1 cellular context compared by ENCODE assay signal in genomic region chr13:110326263-110326904, GRCh38.
TF ChIP-seq lines count a peak whose summit lies in the region.

No MANE protein-coding gene starts in this region.

TF ChIP-seq in HCT116, 20 proteins besides CTCF, POLR2A, EP300 and RAD21 (continued from another document):
- TF ChIP-seq, protein P1, sequence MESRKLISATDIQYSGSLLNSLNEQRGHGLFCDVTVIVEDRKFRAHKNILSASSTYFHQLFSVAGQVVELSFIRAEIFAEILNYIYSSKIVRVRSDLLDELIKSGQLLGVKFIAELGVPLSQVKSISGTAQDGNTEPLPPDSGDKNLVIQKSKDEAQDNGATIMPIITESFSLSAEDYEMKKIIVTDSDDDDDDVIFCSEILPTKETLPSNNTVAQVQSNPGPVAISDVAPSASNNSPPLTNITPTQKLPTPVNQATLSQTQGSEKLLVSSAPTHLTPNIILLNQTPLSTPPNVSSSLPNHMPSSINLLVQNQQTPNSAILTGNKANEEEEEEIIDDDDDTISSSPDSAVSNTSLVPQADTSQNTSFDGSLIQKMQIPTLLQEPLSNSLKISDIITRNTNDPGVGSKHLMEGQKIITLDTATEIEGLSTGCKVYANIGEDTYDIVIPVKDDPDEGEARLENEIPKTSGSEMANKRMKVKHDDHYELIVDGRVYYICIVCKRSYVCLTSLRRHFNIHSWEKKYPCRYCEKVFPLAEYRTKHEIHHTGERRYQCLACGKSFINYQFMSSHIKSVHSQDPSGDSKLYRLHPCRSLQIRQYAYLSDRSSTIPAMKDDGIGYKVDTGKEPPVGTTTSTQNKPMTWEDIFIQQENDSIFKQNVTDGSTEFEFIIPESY (IDR thresholded peaks at IDR 0.05; ENCODE audit: extremely low read depth, insufficient replicate concordance, low read length), result no peak
- no peak for TF ChIP-seq POLR2AphosphoS5 (IDR thresholded peaks at IDR 0.05; ENCODE audit: low read depth, low read length)
- TF ChIP-seq FOSL1 (IDR thresholded peaks at IDR 0.05; ENCODE audit: low read depth), result no peak
- no peak for TF ChIP-seq TCF7L2 (IDR thresholded peaks at IDR 0.05; ENCODE audit: borderline replicate concordance, extremely low read depth, insufficient read depth, insufficient read length)
- TF ChIP-seq, protein P2, sequence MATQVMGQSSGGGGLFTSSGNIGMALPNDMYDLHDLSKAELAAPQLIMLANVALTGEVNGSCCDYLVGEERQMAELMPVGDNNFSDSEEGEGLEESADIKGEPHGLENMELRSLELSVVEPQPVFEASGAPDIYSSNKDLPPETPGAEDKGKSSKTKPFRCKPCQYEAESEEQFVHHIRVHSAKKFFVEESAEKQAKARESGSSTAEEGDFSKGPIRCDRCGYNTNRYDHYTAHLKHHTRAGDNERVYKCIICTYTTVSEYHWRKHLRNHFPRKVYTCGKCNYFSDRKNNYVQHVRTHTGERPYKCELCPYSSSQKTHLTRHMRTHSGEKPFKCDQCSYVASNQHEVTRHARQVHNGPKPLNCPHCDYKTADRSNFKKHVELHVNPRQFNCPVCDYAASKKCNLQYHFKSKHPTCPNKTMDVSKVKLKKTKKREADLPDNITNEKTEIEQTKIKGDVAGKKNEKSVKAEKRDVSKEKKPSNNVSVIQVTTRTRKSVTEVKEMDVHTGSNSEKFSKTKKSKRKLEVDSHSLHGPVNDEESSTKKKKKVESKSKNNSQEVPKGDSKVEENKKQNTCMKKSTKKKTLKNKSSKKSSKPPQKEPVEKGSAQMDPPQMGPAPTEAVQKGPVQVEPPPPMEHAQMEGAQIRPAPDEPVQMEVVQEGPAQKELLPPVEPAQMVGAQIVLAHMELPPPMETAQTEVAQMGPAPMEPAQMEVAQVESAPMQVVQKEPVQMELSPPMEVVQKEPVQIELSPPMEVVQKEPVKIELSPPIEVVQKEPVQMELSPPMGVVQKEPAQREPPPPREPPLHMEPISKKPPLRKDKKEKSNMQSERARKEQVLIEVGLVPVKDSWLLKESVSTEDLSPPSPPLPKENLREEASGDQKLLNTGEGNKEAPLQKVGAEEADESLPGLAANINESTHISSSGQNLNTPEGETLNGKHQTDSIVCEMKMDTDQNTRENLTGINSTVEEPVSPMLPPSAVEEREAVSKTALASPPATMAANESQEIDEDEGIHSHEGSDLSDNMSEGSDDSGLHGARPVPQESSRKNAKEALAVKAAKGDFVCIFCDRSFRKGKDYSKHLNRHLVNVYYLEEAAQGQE (IDR thresholded peaks at IDR 0.05; ENCODE audit: low read depth), result no peak
- TF ChIP-seq SP1 (IDR thresholded peaks at IDR 0.05; ENCODE audit: low read depth), result no peak
- TF ChIP-seq ZNF274 (IDR thresholded peaks at IDR 0.05; ENCODE audit: low read depth, low read length), result no peak
- TF ChIP-seq, protein P3, sequence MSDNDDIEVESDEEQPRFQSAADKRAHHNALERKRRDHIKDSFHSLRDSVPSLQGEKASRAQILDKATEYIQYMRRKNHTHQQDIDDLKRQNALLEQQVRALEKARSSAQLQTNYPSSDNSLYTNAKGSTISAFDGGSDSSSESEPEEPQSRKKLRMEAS (IDR thresholded peaks at IDR 0.05), result no peak
- no peak for TF ChIP-seq CBX3 (IDR thresholded peaks at IDR 0.05; ENCODE audit: low read depth)
- TF ChIP-seq EZH2 (IDR thresholded peaks at IDR 0.05), result no peak
- TF ChIP-seq ZFX (IDR thresholded peaks at IDR 0.05), result no peak
- TF ChIP-seq EGR1 (IDR thresholded peaks at IDR 0.05; ENCODE audit: low read depth), result no peak
- no peak for TF ChIP-seq SRF (IDR thresholded peaks at IDR 0.05; ENCODE audit: low read depth)
- TF ChIP-seq EZH2phosphoT487 (IDR thresholded peaks at IDR 0.05; ENCODE audit: borderline replicate concordance), result no peak
